Comparison of ENCODE assay signal across 18 cellular contexts in the genomic region with DNA sequence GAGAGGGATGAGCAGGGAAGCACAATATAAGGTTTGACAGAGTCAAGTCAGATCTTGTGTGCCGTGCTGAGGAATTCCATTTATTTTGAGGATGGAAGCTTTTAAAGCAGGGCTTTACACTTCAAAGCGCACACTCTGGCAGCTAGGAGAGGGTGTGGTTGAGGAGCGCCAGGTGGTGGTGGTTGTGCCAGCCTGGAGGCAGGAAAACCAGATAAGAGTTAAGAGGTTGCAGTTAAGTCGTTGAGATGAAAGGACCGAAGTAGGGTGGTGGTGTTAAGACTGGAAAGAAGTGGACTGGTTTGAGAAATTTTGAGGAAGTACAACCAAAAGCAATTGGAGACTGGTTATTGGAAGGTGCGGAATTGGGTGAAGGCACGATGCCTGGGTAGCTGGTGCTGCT.
DNase-seq lines count a peak whose midpoint lies in the region; ATAC-seq and TF ChIP-seq lines count a peak whose summit lies in the region.
"Had no signal": no experiment of that assay in that cellular context is flagged by ENCODE, and none has a peak within 500 bp of the region (broad histone marks: within the 10 kb centered on the region; RNA-seq: fewer than 3 reads in every experiment).

No MANE protein-coding gene starts in this region.

- no peak overlapping the region for H2AFZ ChIP-seq in trophoblast cell (ENCODE audit: insufficient read depth, low read length, poor library complexity)
- H2AFZ ChIP-seq in hepatocyte = no peak overlapping the region

- no peaks in the 10 kb centered on the region for H4K20me1 ChIP-seq in hepatocyte (ENCODE audit: insufficient read depth, poor library complexity, severe bottlenecking)
- H4K20me1 ChIP-seq: BLaER1 treated with 17β-estradiol and CSF1 and Interleukin-3, amounts not matched to agents 10 nM and 100 nM had no signal

- H3K4me3 ChIP-seq in colonic mucosa (no peak overlapping the region), trophoblast cell (ENCODE audit: low read depth, low read length) (peak overlapping the region; percentile 21), hepatocyte (no peak overlapping the region)
- H3K4me3 ChIP-seq: BLaER1 treated with 17β-estradiol and CSF1 and Interleukin-3, amounts not matched to agents 10 nM and 100 nM had no signal

- no peak overlapping the region for H2BK12ac ChIP-seq in trophoblast cell (ENCODE audit: low read length)

- intact Hi-C loops in natural killer cell (cut with micrococcal nuclease) = loop anchor here (10.0 kb wide), 1 partner anchor 108 kb away; no protein-coding TSS in a partner anchor
- intact Hi-C loops in colonic mucosa (cut with DNase I) = no loop called here

- TF ChIP-seq CTCF in natural killer cell (IDR thresholded peaks at IDR 0.05) (no peak), colonic mucosa (IDR thresholded peaks at IDR 0.05) (no peak), hepatocyte (IDR thresholded peaks at IDR 0.05; ENCODE audit: poor library complexity) (no peak)

- H3K9ac ChIP-seq in colonic mucosa (ENCODE audit: low read depth in 2 of 2, low read length in 2 of 2) (no peak overlapping the region), trophoblast cell (ENCODE audit: low read length) (no peak overlapping the region)
- H3K9ac ChIP-seq: BLaER1 treated with 17β-estradiol and CSF1 and Interleukin-3, amounts not matched to agents 10 nM and 100 nM had no signal

- no peak overlapping the region for H3K4ac ChIP-seq in trophoblast cell (ENCODE audit: low read depth, low read length)

- H3K36me3 ChIP-seq in colonic mucosa (no peaks in the 10 kb centered on the region), trophoblast cell (ENCODE audit: control insufficient read depth in 1 of 2, insufficient read depth in 2 of 2, low read length in 2 of 2) (no peaks in the 10 kb centered on the region), hepatocyte (replicated peaks; ENCODE audit: insufficient read depth, low read depth) (no peaks in the 10 kb centered on the region)
- H3K36me3 ChIP-seq: BLaER1 treated with 17β-estradiol and CSF1 and Interleukin-3, amounts not matched to agents 10 nM and 100 nM had no signal

- H4K91ac ChIP-seq in trophoblast cell (ENCODE audit: low read depth, low read length) = no peak overlapping the region

- H3K36me3 Mint-ChIP-seq in natural killer cell treated with Interleukin-12 subunit alpha and Interleukin-12 subunit beta and Interleukin-15 and Interleukin-18, amount 100 ng/mL, for 72 hours = no peaks in the 10 kb centered on the region
- H3K36me3 Mint-ChIP-seq in natural killer cell = no peaks in the 10 kb centered on the region
- no peaks in the 10 kb centered on the region for H3K36me3 Mint-ChIP-seq in activated CD4-positive, alpha-beta T cell treated with anti-CD3 and anti-CD28 coated beads, Interleukin-2, amount 10 ng/mL, durations not matched to agents 7 days and 5 days (ENCODE audit: low read depth)
- H3K36me3 Mint-ChIP-seq: CD4-positive, CD25-positive, alpha-beta regulatory T cell had no signal

- no peak overlapping the region for H3K23ac ChIP-seq in trophoblast cell (ENCODE audit: low read length)

- H3K9me3 Mint-ChIP-seq in natural killer cell treated with Interleukin-12 subunit alpha and Interleukin-12 subunit beta and Interleukin-15 and Interleukin-18, amount 100 ng/mL, for 72 hours = no peaks in the 10 kb centered on the region
- H3K9me3 Mint-ChIP-seq in natural killer cell = no peaks in the 10 kb centered on the region
- H3K9me3 Mint-ChIP-seq in activated CD4-positive, alpha-beta T cell treated with anti-CD3 and anti-CD28 coated beads, Interleukin-2, amount 10 ng/mL, durations not matched to agents 7 days and 5 days = no peaks in the 10 kb centered on the region
- H3K9me3 Mint-ChIP-seq: HFFc6 had no signal

- no peak overlapping the region for H4K8ac ChIP-seq in trophoblast cell (ENCODE audit: low read depth, low read length)

- DNase-seq in natural killer cell treated with Interleukin-12 subunit alpha and Interleukin-12 subunit beta and Interleukin-15 and Interleukin-18, amount 100 ng/mL, for 72 hours (ENCODE audit: low spot score) = peak; percentile 28
- DNase-seq in natural killer cell (no peak), colonic mucosa (peak; percentile 60), trophoblast cell (no peak), hepatocyte (ENCODE audit: low spot score) (no peak), NCI-H2107 (lab: John Stamatoyannopoulos, UW) (no peak)
- no peak for DNase-seq in activated CD4-positive, alpha-beta T cell treated with anti-CD3 and anti-CD28 coated beads, Interleukin-2, amount 10 ng/mL, durations not matched to agents 7 days and 5 days
- DNase-seq: ACHN; Calu3; CD4-positive, CD25-positive, alpha-beta regulatory T cell; DMS 273 treated with DMSO at 0.1 percent for 48 hours; DND-41; GF-D8; HCEC 1CT; HFFc6 had no signal

- no peaks in the 10 kb centered on the region for H3K4me1 ChIP-seq in colonic mucosa
- H3K4me1 ChIP-seq in trophoblast cell (ENCODE audit: control insufficient read depth in 1 of 2, insufficient read depth in 2 of 2, low read length in 2 of 2) = no peaks in the 10 kb centered on the region
- H3K4me1 ChIP-seq in hepatocyte (ENCODE audit: insufficient read depth) = no peaks in the 10 kb centered on the region
- H3K4me1 ChIP-seq: BLaER1 treated with 17β-estradiol and CSF1 and Interleukin-3, amounts not matched to agents 10 nM and 100 nM had no signal

- CTCF ChIA-PET in activated CD4-positive, alpha-beta T cell treated with anti-CD3 and anti-CD28 coated beads, Interleukin-2, amount 10 ng/mL, durations not matched to agents 7 days and 5 days (lab: Charles Lee) = no interaction called here

- no peaks in the 10 kb centered on the region for H3K27me3 ChIP-seq in colonic mucosa
- H3K27me3 ChIP-seq in trophoblast cell (ENCODE audit: insufficient read depth, low read length) = no peaks in the 10 kb centered on the region
- no peaks in the 10 kb centered on the region for H3K27me3 ChIP-seq in hepatocyte
- H3K27me3 ChIP-seq: BLaER1 treated with 17β-estradiol and CSF1 and Interleukin-3, amounts not matched to agents 10 nM and 100 nM had no signal

- no peak overlapping the region for H3K4me3 Mint-ChIP-seq in natural killer cell treated with Interleukin-12 subunit alpha and Interleukin-12 subunit beta and Interleukin-15 and Interleukin-18, amount 100 ng/mL, for 72 hours
- H3K4me3 Mint-ChIP-seq in natural killer cell = no peak overlapping the region
- no peak overlapping the region for H3K4me3 Mint-ChIP-seq in activated CD4-positive, alpha-beta T cell treated with anti-CD3 and anti-CD28 coated beads, Interleukin-2, amount 10 ng/mL, durations not matched to agents 7 days and 5 days
- H3K4me3 Mint-ChIP-seq: CD4-positive, CD25-positive, alpha-beta regulatory T cell; HFFc6 had no signal

- H2BK5ac ChIP-seq in trophoblast cell (ENCODE audit: low read depth, low read length, poor library complexity) = no peak overlapping the region

- H4K12ac ChIP-seq in trophoblast cell (ENCODE audit: low read depth, low read length) = no peak overlapping the region

- no peaks in the 10 kb centered on the region for H3K79me1 ChIP-seq in trophoblast cell (ENCODE audit: low read length)

- H2AK5ac ChIP-seq in trophoblast cell (ENCODE audit: low read length) = no peak overlapping the region

- no CpG with 5 or more reads among the region's 7 CpGs for WGBS in trophoblast cell (ENCODE audit: extremely low coverage, insufficient coverage, insufficient read length)
- 59% methylated on average over 7 of the region's 7 CpGs for WGBS in hepatocyte (ENCODE audit: low lambda C conversion rate, missing lambda C conversion rate)

- no peak overlapping the region for H3K27ac ChIP-seq in colonic mucosa
- no peak overlapping the region for H3K27ac ChIP-seq in trophoblast cell (ENCODE audit: low read depth, low read length)
- H3K27ac ChIP-seq in hepatocyte = no peak overlapping the region
- H3K27ac ChIP-seq: BLaER1 treated with 17β-estradiol and CSF1 and Interleukin-3, amounts not matched to agents 10 nM and 100 nM had no signal

- H3K79me2 ChIP-seq in trophoblast cell (ENCODE audit: control insufficient read depth, insufficient read depth, low read length, poor library complexity) = no peaks in the 10 kb centered on the region
- no peaks in the 10 kb centered on the region for H3K79me2 ChIP-seq in hepatocyte

- no peak overlapping the region for H3K14ac ChIP-seq in trophoblast cell (ENCODE audit: low read length)

- no peak for ATAC-seq in natural killer cell treated with Interleukin-12 subunit alpha and Interleukin-12 subunit beta and Interleukin-15 and Interleukin-18, amount 100 ng/mL, for 72 hours
- no peak for ATAC-seq in natural killer cell
- ATAC-seq in GM19455 (IDR thresholded peaks at IDR 0.05; ENCODE audit: unreplicated experiment) = no peak
- ATAC-seq: HepG2 had no signal

- no peaks in the 10 kb centered on the region for H3K9me3 ChIP-seq in colonic mucosa
- H3K9me3 ChIP-seq in trophoblast cell (ENCODE audit: insufficient read depth, low read depth, low read length) = peaks cover 2% of the 10 kb centered on the region
- no peaks in the 10 kb centered on the region for H3K9me3 ChIP-seq in hepatocyte (ENCODE audit: low read depth)
- H3K9me3 ChIP-seq: BLaER1 treated with 17β-estradiol and CSF1 and Interleukin-3, amounts not matched to agents 10 nM and 100 nM had no signal

- H3K18ac ChIP-seq in trophoblast cell (ENCODE audit: low read length) = no peak overlapping the region

- POLR2A ChIA-PET in activated CD4-positive, alpha-beta T cell treated with anti-CD3 and anti-CD28 coated beads, Interleukin-2, amount 10 ng/mL, durations not matched to agents 7 days and 5 days (lab: Charles Lee) = no interaction called here

- H3K4me2 ChIP-seq in trophoblast cell (ENCODE audit: low read length) (no peak overlapping the region), hepatocyte (no peak overlapping the region)
- H3K4me2 ChIP-seq: BLaER1 treated with 17β-estradiol and CSF1 and Interleukin-3, amounts not matched to agents 10 nM and 100 nM had no signal

- no peaks in the 10 kb centered on the region for H3K27me3 Mint-ChIP-seq in natural killer cell treated with Interleukin-12 subunit alpha and Interleukin-12 subunit beta and Interleukin-15 and Interleukin-18, amount 100 ng/mL, for 72 hours
- no peaks in the 10 kb centered on the region for H3K27me3 Mint-ChIP-seq in natural killer cell (ENCODE audit: low read depth in 2 of 2)
- H3K27me3 Mint-ChIP-seq in activated CD4-positive, alpha-beta T cell treated with anti-CD3 and anti-CD28 coated beads, Interleukin-2, amount 10 ng/mL, durations not matched to agents 7 days and 5 days = no peaks in the 10 kb centered on the region

- no peak overlapping the region for H3K27ac Mint-ChIP-seq in natural killer cell treated with Interleukin-12 subunit alpha and Interleukin-12 subunit beta and Interleukin-15 and Interleukin-18, amount 100 ng/mL, for 72 hours
- no peak overlapping the region for H3K27ac Mint-ChIP-seq in natural killer cell
- H3K27ac Mint-ChIP-seq in activated CD4-positive, alpha-beta T cell treated with anti-CD3 and anti-CD28 coated beads, Interleukin-2, amount 10 ng/mL, durations not matched to agents 7 days and 5 days = no peak overlapping the region
- H3K27ac Mint-ChIP-seq: CD4-positive, CD25-positive, alpha-beta regulatory T cell; HFFc6 had no signal

- no peak overlapping the region for H2BK120ac ChIP-seq in trophoblast cell (ENCODE audit: insufficient read depth, low read length, poor library complexity)

- H3K4me1 Mint-ChIP-seq in natural killer cell treated with Interleukin-12 subunit alpha and Interleukin-12 subunit beta and Interleukin-15 and Interleukin-18, amount 100 ng/mL, for 72 hours (ENCODE audit: low read depth in 2 of 2) = peaks cover 5 to 8% of the 10 kb centered on the region in 2 donors
- peaks cover 0 to 10% of the 10 kb centered on the region in 2 donors for H3K4me1 Mint-ChIP-seq in natural killer cell
- H3K4me1 Mint-ChIP-seq in activated CD4-positive, alpha-beta T cell treated with anti-CD3 and anti-CD28 coated beads, Interleukin-2, amount 10 ng/mL, durations not matched to agents 7 days and 5 days = no peaks in the 10 kb centered on the region
- H3K4me1 Mint-ChIP-seq: CD4-positive, CD25-positive, alpha-beta regulatory T cell had no signal

- no peaks in the 10 kb centered on the region for H3K9me2 ChIP-seq in hepatocyte (replicated peaks; ENCODE audit: insufficient read depth)

Comparison
In these comparisons a context has a peak if more than half of its experiments do, and no peak if none do; other contexts are left out.
1. DNase-seq: peak in natural killer cell treated with Interleukin-12 subunit alpha and Interleukin-12 subunit beta and Interleukin-15 and Interleukin-18, amount 100 ng/mL, for 72 hours (single experiment) and colonic mucosa (single experiment); none in natural killer cell (single experiment), trophoblast cell (0 of 2), hepatocyte (single experiment), activated CD4-positive, alpha-beta T cell treated with anti-CD3 and anti-CD28 coated beads, Interleukin-2, amount 10 ng/mL, durations not matched to agents 7 days and 5 days (single experiment) and NCI-H2107 (single experiment).